In the genomic region with DNA sequence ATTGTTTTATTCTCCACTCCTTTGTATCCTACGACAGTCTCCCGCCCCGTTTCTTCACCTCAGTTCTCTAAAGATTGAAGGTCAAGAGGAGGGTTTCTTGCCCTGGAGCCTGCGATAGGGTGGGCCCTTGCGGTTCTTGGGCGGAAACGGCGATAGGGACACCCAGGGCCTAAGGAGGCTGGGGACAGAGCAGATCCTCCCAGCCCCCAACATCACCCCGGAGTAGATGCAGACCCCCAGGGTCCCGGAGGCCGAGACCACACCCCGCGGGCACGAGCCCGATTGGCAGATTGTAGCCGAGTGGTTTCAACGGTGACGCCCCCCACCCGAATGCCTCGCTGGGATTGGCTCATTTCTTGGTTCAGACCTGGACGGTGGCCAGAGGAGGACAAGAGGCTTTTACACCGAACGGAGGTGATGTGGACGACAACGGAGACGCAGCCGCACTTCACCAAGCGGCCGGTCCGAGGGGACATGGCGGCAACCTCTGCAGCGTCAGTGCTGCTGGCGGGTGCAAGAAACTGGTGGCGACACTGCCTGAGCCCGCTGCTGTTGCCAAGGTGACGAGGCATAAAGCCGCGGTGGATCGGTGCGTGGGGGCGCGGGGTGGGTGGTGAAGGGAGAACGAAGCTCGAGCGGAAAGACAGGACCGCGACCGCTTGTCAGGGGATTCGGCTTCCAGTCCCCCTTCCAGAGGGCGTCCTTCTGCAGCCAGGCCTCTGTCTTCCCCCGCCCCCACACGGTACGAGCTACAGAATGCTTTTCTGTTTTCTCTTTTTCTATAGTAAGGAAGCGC, we compare ENCODE assay signal across 8 cellular contexts. TPM values are rescaled to one million over a fixed set of nuclear protein-coding genes. Genes with fewer than 3 reads are reported as not detected.
DNase-seq lines count a peak whose midpoint lies in the region; ATAC-seq and TF ChIP-seq lines count a peak whose summit lies in the region.

No MANE protein-coding gene starts in this region.

- H3K27me3 ChIP-seq in BJ (ENCODE audit: control insufficient read depth, insufficient read depth, low read length) (no peaks in the 10 kb centered on the region), endocrine pancreas (ENCODE audit: control insufficient read depth, insufficient read depth, low read length) (no peaks in the 10 kb centered on the region), mesendoderm (ENCODE audit: insufficient read depth, low read length, poor library complexity) (no peaks in the 10 kb centered on the region)

- no peak overlapping the region for H4K8ac ChIP-seq in mesendoderm (ENCODE audit: low read depth, low read length)

- H3K4me3 Mint-ChIP-seq in activated CD8-positive, alpha-beta memory T cell treated with anti-CD3 and anti-CD28 coated beads, Interleukin-2, amount 10 ng/mL, durations not matched to agents 7 days and 5 days, result peak overlapping the region; percentile 98

- H2AK5ac ChIP-seq in mesendoderm (ENCODE audit: low read length), result no peak overlapping the region

- H3K4me1 Mint-ChIP-seq in activated CD8-positive, alpha-beta memory T cell treated with anti-CD3 and anti-CD28 coated beads, Interleukin-2, amount 10 ng/mL, durations not matched to agents 7 days and 5 days, result peaks cover 14% of the 10 kb centered on the region

- H3K9ac ChIP-seq in endocrine pancreas (ENCODE audit: control insufficient read depth, insufficient read depth, low read length) (peak overlapping the region; percentile 33), mesendoderm (ENCODE audit: low read length) (peak overlapping the region; percentile 98)

- ATAC-seq in GM19395 (IDR thresholded peaks at IDR 0.05; ENCODE audit: unreplicated experiment), result peak; percentile 91
- ATAC-seq in activated CD8-positive, alpha-beta memory T cell treated with anti-CD3 and anti-CD28 coated beads, Interleukin-2, amount 10 ng/mL, durations not matched to agents 7 days and 5 days, result peak; percentile 91

- H3K18ac ChIP-seq in mesendoderm (ENCODE audit: low read length), result no peak overlapping the region

- H3K27me3 Mint-ChIP-seq in activated CD8-positive, alpha-beta memory T cell treated with anti-CD3 and anti-CD28 coated beads, Interleukin-2, amount 10 ng/mL, durations not matched to agents 7 days and 5 days, result peaks cover 14% of the 10 kb centered on the region

- peak overlapping the region; percentile 87 for H3K27ac Mint-ChIP-seq in activated CD8-positive, alpha-beta memory T cell treated with anti-CD3 and anti-CD28 coated beads, Interleukin-2, amount 10 ng/mL, durations not matched to agents 7 days and 5 days

- peaks cover 13% of the 10 kb centered on the region for H3K9me3 Mint-ChIP-seq in activated CD8-positive, alpha-beta memory T cell treated with anti-CD3 and anti-CD28 coated beads, Interleukin-2, amount 10 ng/mL, durations not matched to agents 7 days and 5 days (ENCODE audit: low read depth)

- H2BK120ac ChIP-seq in mesendoderm (ENCODE audit: low read depth, low read length), result no peak overlapping the region

- H2BK5ac ChIP-seq in mesendoderm (ENCODE audit: low read length), result peak overlapping the region; percentile 95

- TF ChIP-seq CTCF in BJ (IDR thresholded peaks at IDR 0.05; ENCODE audit: insufficient read depth, low read depth, low read length), result peak; percentile 17; the same call in 1 of the 2 replicates

- H3K4me1 ChIP-seq in endocrine pancreas (ENCODE audit: control insufficient read depth, insufficient read depth, low read length) (peaks cover 11% of the 10 kb centered on the region), mesendoderm (ENCODE audit: control insufficient read depth, low read depth, low read length) (peaks cover 2% of the 10 kb centered on the region)

- H3K36me3 Mint-ChIP-seq in activated CD8-positive, alpha-beta memory T cell treated with anti-CD3 and anti-CD28 coated beads, Interleukin-2, amount 10 ng/mL, durations not matched to agents 7 days and 5 days, result peaks cover 20% of the 10 kb centered on the region

- peak overlapping the region; percentile 100 for H3K56ac ChIP-seq in mesendoderm (ENCODE audit: low read length)

- no peak for DNase-seq in BJ (ENCODE audit: low read depth)
- DNase-seq in HT1080 (ENCODE audit: low read depth), result peak; percentile 92
- DNase-seq in NOMO-1 treated with DMSO at 0.1 percent for 48 hours (lab: John Stamatoyannopoulos, UW; ENCODE audit: unreplicated experiment), result peak; percentile 97
- peak; percentile 90 for DNase-seq in activated CD8-positive, alpha-beta memory T cell treated with anti-CD3 and anti-CD28 coated beads, Interleukin-2, amount 10 ng/mL, durations not matched to agents 7 days and 5 days
- DNase-seq in mesendoderm, result peak; percentile 99
- peak; percentile 52 for DNase-seq in stimulated activated CD8-positive, alpha-beta memory T cell treated with anti-CD3 and anti-CD28 coated beads, Interleukin-12 subunit alpha, Interleukin-12 subunit beta, amount 100 ng/mL, for 24 hours (ENCODE audit: extremely low read depth)

- WGBS in mesendoderm (ENCODE audit: extremely low coverage, insufficient coverage, low lambda C conversion rate), result no CpG with 5 or more reads among the region's 54 CpGs

- no peak overlapping the region for H4K5ac ChIP-seq in mesendoderm (ENCODE audit: low read length)

- peak overlapping the region; percentile 99 for H3K23ac ChIP-seq in mesendoderm (ENCODE audit: low read length)

- H3K9me3 ChIP-seq in endocrine pancreas (ENCODE audit: control insufficient read depth, low read length), result peaks cover 2% of the 10 kb centered on the region

- POLR2A ChIA-PET in BJ (lab: Charles Lee), result interaction anchor here (0.5 kb wide), 1 partner anchor 17 kb away, joined by 4 read pairs; no protein-coding TSS in a partner anchor

- peak overlapping the region; percentile 94 for H3K4me2 ChIP-seq in mesendoderm (ENCODE audit: low read length)

- H3K79me2 ChIP-seq in mesendoderm (ENCODE audit: control insufficient read depth, insufficient read depth, low read length), result peaks cover 10% of the 10 kb centered on the region

- H3K27ac ChIP-seq in mesendoderm (ENCODE audit: low read depth, low read length), result peak overlapping the region; percentile 67

- H3K36me3 ChIP-seq in BJ (ENCODE audit: control insufficient read depth, insufficient read depth, low read length) (no peaks in the 10 kb centered on the region), endocrine pancreas (ENCODE audit: control insufficient read depth, insufficient read depth, low read length) (no peaks in the 10 kb centered on the region), mesendoderm (ENCODE audit: control insufficient read depth, insufficient read depth, low read length) (no peaks in the 10 kb centered on the region)

- CTCF ChIA-PET in BJ (lab: Yijun Ruan, JAX), result no interaction called here
- CTCF ChIA-PET in activated CD8-positive, alpha-beta memory T cell treated with anti-CD3 and anti-CD28 coated beads, Interleukin-2, amount 10 ng/mL, durations not matched to agents 7 days and 5 days (lab: Charles Lee), result interaction anchor here (0.9 to 1.4 kb wide), 3 partner anchors 12 to 21 kb away, joined by 3 to 4 read pairs (median 4); partner anchors contain the start of gene MCF2L2

- H3K4ac ChIP-seq in mesendoderm (ENCODE audit: low read depth, low read length), result no peak overlapping the region

- H3K4me3 ChIP-seq in BJ (ENCODE audit: low read depth, low read length) (peak overlapping the region; percentile 65), endocrine pancreas (ENCODE audit: control insufficient read depth, insufficient read depth, low read length) (peak overlapping the region; percentile 95), mesendoderm (ENCODE audit: low read length) (peak overlapping the region; percentile 96)

- peaks cover 6% of the 10 kb centered on the region for H3K79me1 ChIP-seq in mesendoderm (ENCODE audit: low read length)

- H2BK15ac ChIP-seq in mesendoderm (replicated peaks; ENCODE audit: low read depth), result no peak overlapping the region

RNA-seq across cellular contexts. Expression of gene MCF2L2, which starts 19.0 kb away (rescaled TPM):
- polyA plus RNA-seq in BJ (2011; rRNA removed), result 0.05 and 0.11 TPM in 2 replicates
- polyA minus RNA-seq in BJ (2011; rRNA and poly(A)+ RNA removed), result 0.05 and 0.15 TPM in 2 replicates
- total RNA-seq in HT1080 (2014; rRNA removed; shearing (Covaris generic)), result 1.8 and 3.4 TPM in 2 replicates
- polyA plus RNA-seq in HT1080 (2015; cell fraction: cytosol; rRNA removed), result 1.2 and 2.2 TPM in 2 replicates
- 1.8 and 4.6 TPM in 2 replicates for polyA plus RNA-seq in HT1080 (2015; cell fraction: nucleus; rRNA removed)
- total RNA-seq in activated CD8-positive, alpha-beta memory T cell treated with anti-CD3 and anti-CD28 coated beads, Interleukin-2, amount 10 ng/mL, durations not matched to agents 7 days and 5 days, result 10 to 100 TPM in 1 of 2 experiments, 1 to 10 TPM in 1; 6.0 to 11.4 TPM
- polyA plus RNA-seq in mesendoderm (2013, experiment 1 of 2), result 1.6 TPM
- polyA plus RNA-seq in mesendoderm (2013, experiment 2 of 2), result 1.8 TPM
